8 cellular contexts compared by ENCODE assay signal in genomic region chr7:7103343-7104313, GRCh38.
DNase-seq lines count a peak whose midpoint lies in the region; ATAC-seq and TF ChIP-seq lines count a peak whose summit lies in the region.

No MANE protein-coding gene starts in this region.

- H3K27me3 ChIP-seq in DND-41 (ENCODE audit: insufficient read depth, low read length, poor library complexity) (no peaks in the 10 kb centered on the region), HCT116 (ENCODE audit: insufficient read depth, low read length) (no peaks in the 10 kb centered on the region), hepatocyte (no peaks in the 10 kb centered on the region), MG63 (no peaks in the 10 kb centered on the region)

- CTCF ChIA-PET in HCT116 (lab: Charles Lee): interaction anchor here (0.7 to 2.8 kb wide), 17 partner anchors 8 to 1193 kb away, joined by 3 to 13 read pairs (median 4); no protein-coding TSS in a partner anchor

- BruUV-seq in HCT116 (replicated peaks; lab: Mats Ljungman, UMichigan): no TSS peak

- H2AFZ ChIP-seq in DND-41 (ENCODE audit: low read depth, low read length) (peak overlapping the region; percentile 26; the same call in 1 of the 2 replicates), HCT116 (ENCODE audit: low read depth, low read length, poor library complexity, severe bottlenecking) (peak overlapping the region; percentile 96), hepatocyte (no peak overlapping the region)

- no peak overlapping the region for H3K9ac ChIP-seq in DND-41 (ENCODE audit: low read depth, low read length)
- no peak overlapping the region for H3K9ac ChIP-seq in HCT116 (ENCODE audit: low read length)

- TF ChIP-seq RAD21 in HCT116 (IDR thresholded peaks at IDR 0.05; ENCODE audit: low read depth): peak; percentile 86

- H3K4me3 Mint-ChIP-seq in activated naive CD8-positive, alpha-beta T cell treated with anti-CD3 and anti-CD28 coated beads for 36 hours: no peak overlapping the region

- H3K36me3 ChIP-seq in DND-41 (ENCODE audit: insufficient read depth, low read length) (no peaks in the 10 kb centered on the region), HCT116 (ENCODE audit: control insufficient read depth in 1 of 2, insufficient read depth in 2 of 2, low read length in 2 of 2) (no peaks in the 10 kb centered on the region), hepatocyte (replicated peaks; ENCODE audit: insufficient read depth, low read depth) (no peaks in the 10 kb centered on the region), MG63 (no peaks in the 10 kb centered on the region)

- WGBS in hepatocyte (ENCODE audit: low lambda C conversion rate, missing lambda C conversion rate): 83% methylated on average over 29 of the region's 29 CpGs

- RAD21 ChIA-PET in HCT116 (lab: Charles Lee; ENCODE audit: low non-redundant PET in 1 of 2, low total read pairs in 2 of 2, uncharacterized antibody in 2 of 2, unreplicated experiment in 2 of 2): interaction anchor here (0.5 to 0.6 kb wide), 3 partner anchors 249 to 389 kb away, joined by 3 read pairs; no protein-coding TSS in a partner anchor

- in situ Hi-C loops in astrocyte of the cerebellum (cut with HindIII; ENCODE audit: low sequenced_read_pairs): no loop called here

- no peaks in the 10 kb centered on the region for H3K79me2 ChIP-seq in DND-41 (ENCODE audit: insufficient read depth, low read length)
- H3K79me2 ChIP-seq in HCT116 (ENCODE audit: insufficient read depth, low read length): no peaks in the 10 kb centered on the region
- no peaks in the 10 kb centered on the region for H3K79me2 ChIP-seq in hepatocyte

- H4K20me1 ChIP-seq in DND-41 (ENCODE audit: insufficient read depth, low read length) (no peaks in the 10 kb centered on the region), HCT116 (ENCODE audit: insufficient read depth) (no peaks in the 10 kb centered on the region), hepatocyte (ENCODE audit: insufficient read depth, poor library complexity, severe bottlenecking) (no peaks in the 10 kb centered on the region)

- H3K27me3 Mint-ChIP-seq in activated naive CD8-positive, alpha-beta T cell treated with anti-CD3 and anti-CD28 coated beads for 36 hours: no peaks in the 10 kb centered on the region

- H3K27ac ChIP-seq in DND-41 (ENCODE audit: low read length): no peak overlapping the region
- H3K27ac ChIP-seq in HCT116 (ENCODE audit: low read depth, low read length): no peak overlapping the region
- no peak overlapping the region for H3K27ac ChIP-seq in hepatocyte

- H3K4me2 ChIP-seq in DND-41 (ENCODE audit: insufficient read depth, low read length) (no peak overlapping the region), HCT116 (ENCODE audit: low read length) (peak overlapping the region; percentile 11; the same call in 1 of the 2 replicates), hepatocyte (no peak overlapping the region)

- H3K4me1 Mint-ChIP-seq in activated naive CD8-positive, alpha-beta T cell treated with anti-CD3 and anti-CD28 coated beads for 36 hours: peaks cover 16% of the 10 kb centered on the region

- H3K4me3 ChIP-seq in DND-41 (ENCODE audit: low read depth in 1 of 2, low read length in 2 of 2) (no peak overlapping the region), HCT116 (replicated peaks in 1 of 2; ENCODE audit: low read depth in 1 of 2, low read length in 2 of 2) (no peak overlapping the region), astrocyte of the cerebellum (ENCODE audit: low read depth, low read length) (no peak overlapping the region), hepatocyte (no peak overlapping the region), MG63 (no peak overlapping the region)

- H3K27ac Mint-ChIP-seq in activated naive CD8-positive, alpha-beta T cell treated with anti-CD3 and anti-CD28 coated beads for 36 hours: no peak overlapping the region

- H3K9me3 Mint-ChIP-seq in activated naive CD8-positive, alpha-beta T cell treated with anti-CD3 and anti-CD28 coated beads for 36 hours: peaks cover under 1% of the 10 kb centered on the region

- no peaks in the 10 kb centered on the region for H3K9me2 ChIP-seq in HCT116 (ENCODE audit: insufficient read depth)
- no peaks in the 10 kb centered on the region for H3K9me2 ChIP-seq in hepatocyte (replicated peaks; ENCODE audit: insufficient read depth)

- POLR2A ChIA-PET in HCT116 (lab: Charles Lee): no interaction called here

- intact Hi-C loops in HCT116 (cut with micrococcal nuclease): loop anchor here (2.0 to 10.0 kb wide), 7 partner anchors 79 to 1191 kb away; partner anchors contain the start of gene C1GALT1

- no peak for TF ChIP-seq POLR2A in HCT116 (IDR thresholded peaks at IDR 0.05; ENCODE audit: borderline replicate concordance, extremely low read depth, insufficient read depth, insufficient read length)

- peak; percentile 88 for ATAC-seq in DND-41 (ENCODE audit: insufficient read depth, low read depth)
- ATAC-seq in HCT116: peak; percentile 59

- DNase-seq in DND-41: no peak
- DNase-seq in HCT116 (ENCODE audit: low read depth, low spot score): peak; percentile 48
- peak; percentile 57 for DNase-seq in NCI-H446 treated with DMSO at 0.1 percent for 48 hours (lab: John Stamatoyannopoulos, UW)
- peak; percentile 73 for DNase-seq in astrocyte of the cerebellum (ENCODE audit: low read depth)
- peak; percentile 64 for DNase-seq in hepatocyte (ENCODE audit: low spot score)
- peak; percentile 49 for DNase-seq in smooth muscle cell of the brain vasculature (ENCODE audit: low read depth, low spot score)
- no peak for DNase-seq in activated naive CD8-positive, alpha-beta T cell treated with anti-CD3 and anti-CD28 coated beads for 36 hours
- DNase-seq in MG63: no peak

- TF ChIP-seq CTCF in DND-41 (IDR thresholded peaks at IDR 0.05; ENCODE audit: borderline replicate concordance, extremely low read depth, low read length, poor library complexity, severe bottlenecking): peak; percentile 83
- peak; percentile 54 to 64 (median 61); a peak in 5 of 6 replicates for TF ChIP-seq CTCF in HCT116 (IDR thresholded peaks at IDR 0.05 in 2 of 3, conservative IDR thresholded peaks at IDR 0.05 in 1 of 3; ENCODE audit: borderline replicate concordance in 1 of 3, insufficient read depth in 1 of 3, low read depth in 2 of 3, low read length in 2 of 3)
- peak; percentile 59 for TF ChIP-seq CTCF in astrocyte of the cerebellum (IDR thresholded peaks at IDR 0.05; ENCODE audit: low read depth, low read length, missing control alignments)
- TF ChIP-seq CTCF in hepatocyte (IDR thresholded peaks at IDR 0.05; ENCODE audit: poor library complexity): peak; percentile 74

- H3K36me3 Mint-ChIP-seq in activated naive CD8-positive, alpha-beta T cell treated with anti-CD3 and anti-CD28 coated beads for 36 hours: no peaks in the 10 kb centered on the region

- H3K4me1 ChIP-seq in DND-41 (ENCODE audit: insufficient read depth, low read length) (peaks cover 4% of the 10 kb centered on the region; the same call in 1 of the 2 replicates), HCT116 (ENCODE audit: control insufficient read depth in 1 of 2, insufficient read depth in 2 of 2, low read length in 2 of 2) (peaks cover 7 to 21% of the 10 kb centered on the region in 2 experiments; a peak in 3 of 4 replicates), hepatocyte (ENCODE audit: insufficient read depth) (peaks cover 13% of the 10 kb centered on the region)

- H3K9me3 ChIP-seq in DND-41 (ENCODE audit: insufficient read depth, low read length, severe bottlenecking): peaks cover 2% of the 10 kb centered on the region
- no peaks in the 10 kb centered on the region for H3K9me3 ChIP-seq in HCT116 (ENCODE audit: control insufficient read depth in 1 of 2, insufficient read depth in 1 of 2, low read depth in 1 of 2, low read length in 2 of 2)
- peaks cover 6% of the 10 kb centered on the region for H3K9me3 ChIP-seq in hepatocyte (ENCODE audit: low read depth)
- no peaks in the 10 kb centered on the region for H3K9me3 ChIP-seq in MG63

TF ChIP-seq in HCT116, 20 proteins besides CTCF, POLR2A, EP300 and RAD21:
- no peak for TF ChIP-seq EZH2phosphoT487 (IDR thresholded peaks at IDR 0.05; ENCODE audit: borderline replicate concordance)
- TF ChIP-seq EGR1 (IDR thresholded peaks at IDR 0.05; ENCODE audit: low read depth): no peak
- TF ChIP-seq JUND (IDR thresholded peaks at IDR 0.05): no peak
- TF ChIP-seq TCF7L2 (IDR thresholded peaks at IDR 0.05; ENCODE audit: borderline replicate concordance, extremely low read depth, insufficient read depth, insufficient read length): no peak
- TF ChIP-seq SRF (IDR thresholded peaks at IDR 0.05; ENCODE audit: low read depth): no peak
- TF ChIP-seq CBX3 (IDR thresholded peaks at IDR 0.05; ENCODE audit: low read depth): no peak

Comparison
In these comparisons a context has a peak if more than half of its experiments do, and no peak if none do; other contexts are left out.
1. DNase-seq: peak in HCT116 (single experiment), NCI-H446 treated with DMSO at 0.1 percent for 48 hours (single experiment), astrocyte of the cerebellum (single experiment), hepatocyte (single experiment) and smooth muscle cell of the brain vasculature (single experiment); none in DND-41 (single experiment), activated naive CD8-positive, alpha-beta T cell treated with anti-CD3 and anti-CD28 coated beads for 36 hours (single experiment) and MG63 (single experiment).
2. Peak in every context shown above with its lines, with median percentiles within 50 percentile points of each other: CTCF ChIP-seq.